Comparison of ENCODE assay signal across 20 cellular contexts in genomic region chr12:19245126-19245525, GRCh38.
"Had no signal": no experiment of that assay in that cellular context is flagged by ENCODE, and none has a peak within 500 bp of the region (broad histone marks: within the 10 kb centered on the region; RNA-seq: fewer than 3 reads in every experiment).

No MANE protein-coding gene starts in this region.

- H3K27me3 Mint-ChIP-seq: activated CD4-positive, alpha-beta memory T cell treated with anti-CD3 and anti-CD28 coated beads for 36 hours; activated naive CD8-positive, alpha-beta T cell; stimulated activated memory B cell treated with anti-CD40 and anti-IgM and Interleukin-4, amounts not matched to agents 10 μg/mL and 1 μg/mL and 100 μg/mL, for 72 hours had no signal

- H3K36me3 ChIP-seq: cardiac muscle cell, ovary, sigmoid colon, upper lobe of left lung had no signal

- H3K36me3 Mint-ChIP-seq: activated CD4-positive, alpha-beta memory T cell treated with anti-CD3 and anti-CD28 coated beads for 36 hours; activated naive CD8-positive, alpha-beta T cell; naive thymus-derived CD4-positive, alpha-beta T cell; stimulated activated memory B cell treated with anti-CD40 and anti-IgM and Interleukin-4, amounts not matched to agents 10 μg/mL and 1 μg/mL and 100 μg/mL, for 72 hours had no signal

- H3K27ac ChIP-seq: cardiac muscle cell, epithelial cell of prostate, ovary, sigmoid colon, testis, upper lobe of left lung had no signal

- H3K4me3 ChIP-seq: cardiac muscle cell, ovary, sigmoid colon, testis, upper lobe of left lung had no signal

- H3K4me1 Mint-ChIP-seq: stimulated activated memory B cell treated with anti-CD40 and anti-IgM and Interleukin-4, amounts not matched to agents 10 μg/mL and 1 μg/mL and 100 μg/mL, for 72 hours had no signal

- ATAC-seq: stimulated activated memory B cell treated with anti-CD40 and anti-IgM and Interleukin-4, amounts not matched to agents 10 μg/mL and 1 μg/mL and 100 μg/mL, for 72 hours had no signal

- H3K4me3 Mint-ChIP-seq: activated CD4-positive, alpha-beta memory T cell treated with anti-CD3 and anti-CD28 coated beads for 36 hours; activated naive CD8-positive, alpha-beta T cell; activated T-helper 1 cell treated with anti-CD3 and anti-CD28 coated beads, Interleukin-12 subunit alpha, Interleukin-12 subunit beta, Interleukin-2, Interleukin-4 antibody, amounts not matched to agents 30 ng/mL and 10 ng/mL and 1 ng/mL, durations not matched to agents 14 hours and 24 hours and 36 hours; naive thymus-derived CD4-positive, alpha-beta T cell; stimulated activated memory B cell treated with anti-CD40 and anti-IgM and Interleukin-4, amounts not matched to agents 10 μg/mL and 1 μg/mL and 100 μg/mL, for 72 hours had no signal

- H3K4me1 ChIP-seq: testis, upper lobe of left lung had no signal

- H3K27me3 ChIP-seq: cardiac muscle cell, ovary, sigmoid colon, testis, upper lobe of left lung had no signal

- DNase-seq: activated CD4-positive, alpha-beta memory T cell treated with anti-CD3 and anti-CD28 coated beads for 36 hours; activated CD4-positive, alpha-beta T cell treated with anti-CD3 and anti-CD28 coated beads for 4 hours; activated gamma-delta T cell treated with Interleukin-2 at 50 U/mL for 16 hours; activated T-cell treated with anti-CD3 and anti-CD28 coated beads for 4 hours; dermis blood vessel endothelial cell; effector memory CD4-positive, alpha-beta T cell; hippocampal formation; left cardiac atrium; mesendoderm; naive thymus-derived CD4-positive, alpha-beta T cell; ovary; sigmoid colon; stimulated activated CD4-positive, alpha-beta T cell treated with anti-CD3 and anti-CD28 coated beads, Interleukin-4, amount 100 ng/mL, for 4 hours; testis; upper lobe of left lung had no signal

- H3K27ac Mint-ChIP-seq: activated CD4-positive, alpha-beta memory T cell treated with anti-CD3 and anti-CD28 coated beads for 36 hours; activated naive CD8-positive, alpha-beta T cell; activated T-helper 1 cell treated with anti-CD3 and anti-CD28 coated beads, Interleukin-12 subunit alpha, Interleukin-12 subunit beta, Interleukin-2, Interleukin-4 antibody, amounts not matched to agents 30 ng/mL and 10 ng/mL and 1 ng/mL, durations not matched to agents 14 hours and 24 hours and 36 hours; naive thymus-derived CD4-positive, alpha-beta T cell; stimulated activated memory B cell treated with anti-CD40 and anti-IgM and Interleukin-4, amounts not matched to agents 10 μg/mL and 1 μg/mL and 100 μg/mL, for 72 hours had no signal

- H3K9me3 Mint-ChIP-seq: activated CD4-positive, alpha-beta memory T cell treated with anti-CD3 and anti-CD28 coated beads for 36 hours; activated T-helper 1 cell treated with anti-CD3 and anti-CD28 coated beads, Interleukin-12 subunit alpha, Interleukin-12 subunit beta, Interleukin-2, Interleukin-4 antibody, amounts not matched to agents 30 ng/mL and 10 ng/mL and 1 ng/mL, durations not matched to agents 14 hours and 24 hours and 36 hours; stimulated activated memory B cell treated with anti-CD40 and anti-IgM and Interleukin-4, amounts not matched to agents 10 μg/mL and 1 μg/mL and 100 μg/mL, for 72 hours had no signal
